8 cellular contexts compared by ENCODE assay signal in genomic region chr13:114067381-114067885, GRCh38.
DNase-seq lines count a peak whose midpoint lies in the region; ATAC-seq, FAIRE-seq and TF ChIP-seq lines count a peak whose summit lies in the region.

No MANE protein-coding gene starts in this region.

- peak overlapping the region; percentile 18 for H3K4me3 ChIP-seq in naive thymus-derived CD4-positive, alpha-beta T cell (ENCODE audit: low read length)

- peak; percentile 99 for FAIRE-seq in GM12892 (lab: Jason Lieb, UNC)

- no peaks in the 10 kb centered on the region for H3K27me3 Mint-ChIP-seq in activated naive CD8-positive, alpha-beta T cell treated with anti-CD3 and anti-CD28 coated beads, Interleukin-2, amount 10 ng/mL, durations not matched to agents 7 days and 5 days
- H3K27me3 Mint-ChIP-seq in naive thymus-derived CD4-positive, alpha-beta T cell, result no peaks in the 10 kb centered on the region

- DNase-seq in GM12892 (ENCODE audit: insufficient read length) (no peak), Kasumi-1 (lab: John Stamatoyannopoulos, UW) (peak; percentile 62 to 67), NCI-H1092 (lab: John Stamatoyannopoulos, UW) (no peak), HuH-7.5 (ENCODE audit: low spot score) (no peak), glomerular visceral epithelial cell (ENCODE audit: extremely low spot score) (no peak)
- DNase-seq in activated naive CD8-positive, alpha-beta T cell treated with anti-CD3 and anti-CD28 coated beads, Interleukin-2, amount 10 ng/mL, durations not matched to agents 7 days and 5 days, result no peak
- DNase-seq in naive thymus-derived CD4-positive, alpha-beta T cell, result peak in 5 of 9 donors; percentile 23 to 61 (median 39)

- H3K4me1 ChIP-seq in naive thymus-derived CD4-positive, alpha-beta T cell (ENCODE audit: control insufficient read depth in 2 of 2, insufficient read depth in 2 of 2, low read length in 2 of 2), result peaks cover 51 to 53% of the 10 kb centered on the region in 2 donors

- peak; percentile 36; the same call in 1 of the 2 replicates for TF ChIP-seq POLR2A in GM12892 (IDR thresholded peaks at IDR 0.05; ENCODE audit: low read depth, low read length)

- peak overlapping the region; percentile 62 for H3K4me3 Mint-ChIP-seq in activated naive CD8-positive, alpha-beta T cell treated with anti-CD3 and anti-CD28 coated beads, Interleukin-2, amount 10 ng/mL, durations not matched to agents 7 days and 5 days
- peak overlapping the region; percentile 66 to 89 (median 82) for H3K4me3 Mint-ChIP-seq in naive thymus-derived CD4-positive, alpha-beta T cell

- peak overlapping the region; percentile 76 for H3K27ac ChIP-seq in naive thymus-derived CD4-positive, alpha-beta T cell (ENCODE audit: low read depth, low read length)

- H3K27me3 ChIP-seq in naive thymus-derived CD4-positive, alpha-beta T cell (ENCODE audit: control insufficient read depth in 2 of 2, insufficient read depth in 2 of 2, low read length in 2 of 2), result no peaks in the 10 kb centered on the region

- peaks cover 15% of the 10 kb centered on the region for H3K36me3 Mint-ChIP-seq in activated naive CD8-positive, alpha-beta T cell treated with anti-CD3 and anti-CD28 coated beads, Interleukin-2, amount 10 ng/mL, durations not matched to agents 7 days and 5 days
- peaks cover 8 to 33% (median 24%) of the 10 kb centered on the region in 5 donors for H3K36me3 Mint-ChIP-seq in naive thymus-derived CD4-positive, alpha-beta T cell

- H3K4me1 Mint-ChIP-seq in activated naive CD8-positive, alpha-beta T cell treated with anti-CD3 and anti-CD28 coated beads, Interleukin-2, amount 10 ng/mL, durations not matched to agents 7 days and 5 days, result peaks cover 46% of the 10 kb centered on the region
- peaks cover 53 to 75% (median 67%) of the 10 kb centered on the region in 7 donors for H3K4me1 Mint-ChIP-seq in naive thymus-derived CD4-positive, alpha-beta T cell

- H3K9me3 ChIP-seq in naive thymus-derived CD4-positive, alpha-beta T cell (ENCODE audit: control insufficient read depth in 2 of 3, low read length in 3 of 3), result no peaks in the 10 kb centered on the region

- peaks cover 2% of the 10 kb centered on the region for H3K9me3 Mint-ChIP-seq in activated naive CD8-positive, alpha-beta T cell treated with anti-CD3 and anti-CD28 coated beads, Interleukin-2, amount 10 ng/mL, durations not matched to agents 7 days and 5 days
- H3K9me3 Mint-ChIP-seq in naive thymus-derived CD4-positive, alpha-beta T cell, result peaks cover 0 to 2% (median 0%) of the 10 kb centered on the region in 11 donors

- peak; percentile 55 for ATAC-seq in GM21576 (IDR thresholded peaks at IDR 0.05; ENCODE audit: unreplicated experiment)
- peak; percentile 20 for ATAC-seq in activated naive CD8-positive, alpha-beta T cell treated with anti-CD3 and anti-CD28 coated beads, Interleukin-2, amount 10 ng/mL, durations not matched to agents 7 days and 5 days (ENCODE audit: low read depth)
- peak; percentile 23 for ATAC-seq in naive thymus-derived CD4-positive, alpha-beta T cell

- CTCF ChIA-PET in naive thymus-derived CD4-positive, alpha-beta T cell (lab: Charles Lee), result interaction anchor here (0.6 to 1.1 kb wide), 3 partner anchors 39 to 91 kb away, joined by 3 to 4 read pairs (median 3); no protein-coding TSS in a partner anchor

- peaks cover 14 to 38% (median 16%) of the 10 kb centered on the region in 3 experiments for H3K36me3 ChIP-seq in naive thymus-derived CD4-positive, alpha-beta T cell (ENCODE audit: control insufficient read depth in 2 of 3, insufficient read depth in 3 of 3, low read length in 3 of 3)

- H3K27ac Mint-ChIP-seq in activated naive CD8-positive, alpha-beta T cell treated with anti-CD3 and anti-CD28 coated beads, Interleukin-2, amount 10 ng/mL, durations not matched to agents 7 days and 5 days, result peak overlapping the region; percentile 76
- peak overlapping the region; percentile 75 to 97 (median 95) for H3K27ac Mint-ChIP-seq in naive thymus-derived CD4-positive, alpha-beta T cell

- intact Hi-C loops in naive thymus-derived CD4-positive, alpha-beta T cell (cut with micrococcal nuclease), result loop anchor here (2.0 to 5.0 kb wide), 2 partner anchors 19 to 45 kb away; no protein-coding TSS in a partner anchor

- POLR2A ChIA-PET in activated naive CD8-positive, alpha-beta T cell treated with anti-CD3 and anti-CD28 coated beads, Interleukin-2, amount 10 ng/mL, durations not matched to agents 7 days and 5 days (lab: Charles Lee), result interaction anchor here (0.8 to 1.2 kb wide), 2 partner anchors 38 to 42 kb away, joined by 3 read pairs; no protein-coding TSS in a partner anchor
- POLR2A ChIA-PET in naive thymus-derived CD4-positive, alpha-beta T cell (lab: Charles Lee), result interaction anchor here (0.8 to 3.7 kb wide), 11 partner anchors 17 to 214 kb away, joined by 3 to 23 read pairs (median 4); partner anchors contain the start of gene UPF3A

Comparison
In these comparisons a context has a peak if more than half of its experiments do, and no peak if none do; other contexts are left out.
1. DNase-seq: peak in Kasumi-1 (2 of 2) and naive thymus-derived CD4-positive, alpha-beta T cell (5 of 9); none in GM12892 (single experiment), activated naive CD8-positive, alpha-beta T cell treated with anti-CD3 and anti-CD28 coated beads, Interleukin-2, amount 10 ng/mL, durations not matched to agents 7 days and 5 days (single experiment), NCI-H1092 (single experiment), HuH-7.5 (single experiment) and glomerular visceral epithelial cell (single experiment).
2. Peak in every context shown above with its lines, with median percentiles within 50 percentile points of each other: ATAC-seq.